Comparison of ENCODE assay signal across 14 cellular contexts in the genomic region with DNA sequence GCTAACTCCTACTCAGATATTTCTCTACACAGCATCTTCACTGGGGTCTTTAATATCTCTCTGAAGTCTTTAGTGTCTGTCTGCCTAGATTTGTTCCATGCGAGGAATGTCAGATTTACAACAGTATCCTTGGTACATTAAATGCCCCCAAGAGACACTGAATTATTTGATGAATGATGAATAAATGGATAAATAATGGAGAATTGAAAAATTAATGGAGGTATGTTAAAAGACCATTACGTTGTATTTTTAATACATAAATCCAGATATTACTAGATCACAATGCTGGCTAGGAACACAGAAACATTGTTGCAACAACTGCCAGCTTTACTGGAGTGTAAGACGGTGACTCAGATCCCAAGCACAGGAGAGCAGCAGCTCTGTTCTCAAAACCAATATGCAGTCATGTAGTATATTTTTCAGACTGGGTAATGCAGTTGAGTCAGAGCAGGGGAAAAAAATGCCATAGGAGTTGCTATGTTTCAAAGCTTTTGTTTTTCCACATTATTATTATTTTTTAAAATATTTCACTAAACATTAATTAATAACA.
DNase-seq lines count a peak whose midpoint lies in the region; ATAC-seq and TF ChIP-seq lines count a peak whose summit lies in the region.
"Had no signal": no experiment of that assay in that cellular context is flagged by ENCODE, and none has a peak within 500 bp of the region (broad histone marks: within the 10 kb centered on the region; RNA-seq: fewer than 3 reads in every experiment).

No MANE protein-coding gene starts in this region.

- ATAC-seq in HG02588 (IDR thresholded peaks at IDR 0.05; ENCODE audit: unreplicated experiment) (no peak), GM18858 (IDR thresholded peaks at IDR 0.05; ENCODE audit: unreplicated experiment) (no peak)
- ATAC-seq: heart left ventricle had no signal

- H3K27ac ChIP-seq in SJSA1, result peak overlapping the region; percentile 88
- H3K27ac ChIP-seq: heart left ventricle had no signal

- TF ChIP-seq CTCF in fibroblast of pulmonary artery (IDR thresholded peaks at IDR 0.05; ENCODE audit: low read length, missing control alignments), result no peak

- peaks cover 41% of the 10 kb centered on the region for H3K4me1 ChIP-seq in SJSA1 (replicated peaks)

- H3K4me3 ChIP-seq in SJSA1, result no peak overlapping the region
- no peak overlapping the region for H3K4me3 ChIP-seq in fibroblast of pulmonary artery (replicated peaks; ENCODE audit: low read depth, low read length)
- H3K4me3 ChIP-seq: heart left ventricle had no signal

- no peaks in the 10 kb centered on the region for H3K36me3 ChIP-seq in SJSA1
- H3K36me3 ChIP-seq: heart left ventricle had no signal

- DNase-seq in GM04503 (ENCODE audit: low read depth), result peak; percentile 67
- peak; percentile 63 to 68 for DNase-seq in SJSA1 (ENCODE audit: low read depth in 1 of 2, low spot score in 2 of 2)
- peak; percentile 83 for DNase-seq in fibroblast of pulmonary artery (ENCODE audit: low read depth)
- DNase-seq in renal cortical epithelial cell (ENCODE audit: low read depth), result peak; percentile 86
- DNase-seq in stimulated activated CD4-positive, alpha-beta T cell treated with anti-CD3 and anti-CD28 coated beads, Interleukin-2, amount 100 ng/mL, for 24 hours, result no peak
- no peak for DNase-seq in inferior parietal cortex (ENCODE audit: extremely low spot score)
- DNase-seq: activated CD4-positive, alpha-beta memory T cell treated with anti-CD3 and anti-CD28 coated beads, Interleukin-2, amount 10 ng/mL, durations not matched to agents 7 days and 5 days; activated naive CD4-positive, alpha-beta T cell treated with Interleukin-2 at 50 U/mL for 16 hours; dermis blood vessel endothelial cell; heart left ventricle; Karpas-422; T-helper 2 cell had no signal

- no peaks in the 10 kb centered on the region for H3K9me3 ChIP-seq in SJSA1 (replicated peaks)
- H3K9me3 ChIP-seq: heart left ventricle had no signal

- H3K27me3 ChIP-seq in SJSA1 (replicated peaks), result no peaks in the 10 kb centered on the region
- H3K27me3 ChIP-seq: heart left ventricle had no signal

Comparison
In these comparisons a context has a peak if more than half of its experiments do, and no peak if none do; other contexts are left out.
1. DNase-seq: peak in GM04503 (single experiment), SJSA1 (2 of 2), fibroblast of pulmonary artery (single experiment) and renal cortical epithelial cell (single experiment); none in stimulated activated CD4-positive, alpha-beta T cell treated with anti-CD3 and anti-CD28 coated beads, Interleukin-2, amount 100 ng/mL, for 24 hours (0 of 2) and inferior parietal cortex (single experiment).